Comparison of ENCODE assay signal across 1 cellular context in the genomic region with DNA sequence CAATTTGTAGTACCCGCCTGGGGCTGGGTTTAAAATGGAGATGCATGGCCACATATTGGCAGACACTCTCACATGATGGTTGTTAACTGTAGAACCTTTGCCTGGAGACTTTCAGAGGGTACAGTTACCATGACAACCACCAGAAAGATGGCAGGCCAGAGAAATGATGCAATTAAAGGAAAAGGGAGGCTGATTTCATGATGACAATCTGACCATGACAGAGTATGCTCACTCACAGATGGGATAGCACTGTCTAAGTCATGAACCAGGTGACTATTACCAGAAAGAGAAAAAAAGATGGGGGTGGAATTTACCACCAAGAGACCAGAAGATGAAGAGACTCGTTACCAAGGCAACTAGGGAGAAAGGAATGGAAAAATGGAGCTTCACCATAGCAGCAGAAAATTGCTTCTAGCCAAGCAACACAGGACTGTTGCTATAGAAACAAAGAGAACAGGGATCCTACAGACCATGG.
TF ChIP-seq lines count a peak whose summit lies in the region.

No MANE protein-coding gene starts in this region.

TF ChIP-seq in HepG2, 621 proteins besides CTCF, POLR2A, EP300 and RAD21:
- no peak for TF ChIP-seq ZBED4 (CRISPR knock-in tag; IDR thresholded peaks at IDR 0.05; ENCODE audit: borderline replicate concordance)
- peak; percentile 65; the same call in 1 of the 2 replicates for TF ChIP-seq RFX1 (IDR thresholded peaks at IDR 0.05)
- peak; percentile 31; the same call in 1 of the 2 replicates for TF ChIP-seq CEBPB (IDR thresholded peaks at IDR 0.05; ENCODE audit: borderline replicate concordance, low read depth, low read length)
